In genomic region chr21:34883501-34884271, GRCh38 we compare ENCODE assay signal across 10 cellular contexts.
DNase-seq lines count a peak whose midpoint lies in the region; ATAC-seq and TF ChIP-seq lines count a peak whose summit lies in the region.
"Had no signal": no experiment of that assay in that cellular context is flagged by ENCODE, and none has a peak within 500 bp of the region (broad histone marks: within the 10 kb centered on the region; RNA-seq: fewer than 3 reads in every experiment).

No MANE protein-coding gene starts in this region.

- H3K36me3 Mint-ChIP-seq in activated naive CD4-positive, alpha-beta T cell treated with anti-CD3 and anti-CD28 coated beads for 36 hours (ENCODE audit: low read depth) = peaks cover 43% of the 10 kb centered on the region
- H3K36me3 Mint-ChIP-seq in T-helper 17 cell (ENCODE audit: low read depth) = peaks cover 6% of the 10 kb centered on the region

- TF ChIP-seq CTCF in fibroblast of the aortic adventitia (IDR thresholded peaks at IDR 0.05; ENCODE audit: insufficient read depth, low read length) = no peak
- TF ChIP-seq CTCF in suprapubic skin (IDR thresholded peaks at IDR 0.05) = no peak

- no peak for TF ChIP-seq EP300 in suprapubic skin (IDR thresholded peaks at IDR 0.05)

- intact Hi-C loops in activated naive CD4-positive, alpha-beta T cell treated with anti-CD3 and anti-CD28 coated beads for 36 hours (cut with micrococcal nuclease) = no loop called here

- no peak for DNase-seq in activated naive CD4-positive, alpha-beta T cell treated with anti-CD3 and anti-CD28 coated beads for 36 hours
- DNase-seq in activated naive CD4-positive, alpha-beta T cell treated with anti-CD3 and anti-CD28 coated beads, Interleukin-2, amount 50 U/mL, for 16 hours = no peak
- no peak for DNase-seq in T-helper 17 cell
- no peak for DNase-seq in fibroblast of the aortic adventitia (ENCODE audit: low read depth)
- no peak for DNase-seq in suprapubic skin (ENCODE audit: low spot score in 2 of 2)
- DNase-seq in activated CD8-positive, alpha-beta memory T cell treated with anti-CD3 and anti-CD28 coated beads, Interleukin-2, amount 50 U/mL, for 48 hours = no peak
- no peak for DNase-seq in UCSD-AML1 (lab: John Stamatoyannopoulos, UW; ENCODE audit: unreplicated experiment)
- DNase-seq: activated gamma-delta T cell treated with Interleukin-2 at 50 U/mL for 16 hours, HCEC 1CT had no signal

- CTCF ChIA-PET in activated naive CD4-positive, alpha-beta T cell treated with anti-CD3 and anti-CD28 coated beads for 36 hours (lab: Charles Lee) = interaction anchor here (1.4 kb wide), 2 partner anchors 13 to 138 kb away, joined by 3 to 6 read pairs; no protein-coding TSS in a partner anchor

- H3K4me3 Mint-ChIP-seq in activated naive CD4-positive, alpha-beta T cell treated with anti-CD3 and anti-CD28 coated beads for 36 hours = peak overlapping the region; percentile 63
- peak overlapping the region; percentile 31 for H3K4me3 Mint-ChIP-seq in T-helper 17 cell

- peak overlapping the region; percentile 88 for H3K4me3 ChIP-seq in fibroblast of the aortic adventitia (ENCODE audit: low read depth, low read length)
- H3K4me3 ChIP-seq in suprapubic skin = peak overlapping the region; percentile 84

- peaks cover 15% of the 10 kb centered on the region for H3K27me3 ChIP-seq in suprapubic skin

- peaks cover 51% of the 10 kb centered on the region for H3K4me1 Mint-ChIP-seq in activated naive CD4-positive, alpha-beta T cell treated with anti-CD3 and anti-CD28 coated beads for 36 hours (ENCODE audit: low read depth)
- H3K4me1 Mint-ChIP-seq in T-helper 17 cell = peaks cover 43% of the 10 kb centered on the region

- no peaks in the 10 kb centered on the region for H3K9me3 ChIP-seq in T-helper 17 cell (ENCODE audit: control insufficient read depth, low read length, poor library complexity, severe bottlenecking)
- H3K9me3 ChIP-seq in suprapubic skin = no peaks in the 10 kb centered on the region

- H3K4me1 ChIP-seq in suprapubic skin = peaks cover 37% of the 10 kb centered on the region

- H3K27ac ChIP-seq in suprapubic skin = peak overlapping the region; percentile 57

- ATAC-seq in T-helper 17 cell (no peak), GM19351 (IDR thresholded peaks at IDR 0.05; ENCODE audit: unreplicated experiment) (no peak)

- no peaks in the 10 kb centered on the region for H3K27me3 Mint-ChIP-seq in activated naive CD4-positive, alpha-beta T cell treated with anti-CD3 and anti-CD28 coated beads for 36 hours (ENCODE audit: low read depth)
- no peaks in the 10 kb centered on the region for H3K27me3 Mint-ChIP-seq in T-helper 17 cell

- peak overlapping the region; percentile 84 for H3K27ac Mint-ChIP-seq in activated naive CD4-positive, alpha-beta T cell treated with anti-CD3 and anti-CD28 coated beads for 36 hours
- peak overlapping the region; percentile 100 for H3K27ac Mint-ChIP-seq in T-helper 17 cell

- H3K9me3 Mint-ChIP-seq in activated naive CD4-positive, alpha-beta T cell treated with anti-CD3 and anti-CD28 coated beads for 36 hours = no peaks in the 10 kb centered on the region

- no peak for TF ChIP-seq POLR2A in suprapubic skin (IDR thresholded peaks at IDR 0.05)

- 75% methylated on average over 6 of the region's 6 CpGs for WGBS in suprapubic skin

- H3K36me3 ChIP-seq in suprapubic skin = peaks cover 5% of the 10 kb centered on the region
